2 cellular contexts compared by ENCODE assay signal in the genomic region with DNA sequence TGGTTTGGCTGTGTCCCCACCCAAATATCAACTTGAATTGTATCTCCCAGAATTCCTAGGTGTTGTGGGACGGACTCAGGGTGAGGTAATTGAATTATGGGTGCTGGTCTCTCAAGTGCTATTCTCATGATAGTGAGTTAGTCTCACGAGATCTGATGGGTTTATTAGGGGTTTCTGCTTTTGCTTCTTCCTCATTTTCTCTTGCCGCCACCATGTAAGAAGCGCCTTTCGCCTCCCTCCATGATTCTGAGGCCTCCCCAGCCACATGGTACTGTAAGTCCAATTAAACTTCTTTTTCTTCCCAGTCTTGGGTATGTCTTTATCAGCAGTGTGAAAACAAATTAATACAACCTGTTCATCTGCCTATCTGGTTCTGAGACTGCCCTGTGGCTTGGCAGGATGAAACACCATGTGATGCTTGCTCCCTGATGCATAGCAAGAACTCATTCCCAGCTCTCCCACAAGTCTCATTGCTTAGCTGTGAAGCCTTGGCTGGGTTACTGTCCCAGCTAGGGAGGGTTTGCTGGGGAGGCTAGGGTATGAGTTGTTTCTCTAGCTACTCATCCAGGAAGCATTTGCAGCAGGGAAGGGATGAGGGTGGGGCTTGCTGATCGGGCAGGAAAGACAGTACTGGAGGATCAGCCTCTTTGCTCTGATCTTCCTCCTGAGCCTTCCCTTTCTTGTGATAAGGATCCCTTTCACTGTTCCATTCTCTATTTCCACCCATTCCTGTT.
TF ChIP-seq lines count a peak whose summit lies in the region.

No MANE protein-coding gene starts in this region.

TF ChIP-seq in HepG2, 621 proteins besides CTCF, POLR2A, EP300 and RAD21:
- no peak for TF ChIP-seq CREB1 (IDR thresholded peaks at IDR 0.05)
- no peak for TF ChIP-seq CREB1 (CRISPR knock-in tag; IDR thresholded peaks at IDR 0.05)
- no peak for TF ChIP-seq ZNF7 (CRISPR knock-in tag; IDR thresholded peaks at IDR 0.05)
- TF ChIP-seq TRIM22 (IDR thresholded peaks at IDR 0.05), result no peak
- TF ChIP-seq ZSCAN9 (CRISPR knock-in tag; IDR thresholded peaks at IDR 0.05; ENCODE audit: borderline replicate concordance), result no peak

TF ChIP-seq in GM12878, 131 proteins besides CTCF, POLR2A, EP300 and RAD21:
- TF ChIP-seq HDAC2 (IDR thresholded peaks at IDR 0.05) (no peak), IKZF1 (conservative IDR thresholded peaks at IDR 0.05) (0 out of 2 replicates have a peak, but pooled peaks have one; percentile 11), USF1 (IDR thresholded peaks at IDR 0.05; ENCODE audit: borderline replicate concordance, extremely low read length, insufficient read depth, low read depth, low read length) (peak; percentile 6), MXI1 (IDR thresholded peaks at IDR 0.05; ENCODE audit: low read depth, low read length) (no peak)
- TF ChIP-seq, protein P1, sequence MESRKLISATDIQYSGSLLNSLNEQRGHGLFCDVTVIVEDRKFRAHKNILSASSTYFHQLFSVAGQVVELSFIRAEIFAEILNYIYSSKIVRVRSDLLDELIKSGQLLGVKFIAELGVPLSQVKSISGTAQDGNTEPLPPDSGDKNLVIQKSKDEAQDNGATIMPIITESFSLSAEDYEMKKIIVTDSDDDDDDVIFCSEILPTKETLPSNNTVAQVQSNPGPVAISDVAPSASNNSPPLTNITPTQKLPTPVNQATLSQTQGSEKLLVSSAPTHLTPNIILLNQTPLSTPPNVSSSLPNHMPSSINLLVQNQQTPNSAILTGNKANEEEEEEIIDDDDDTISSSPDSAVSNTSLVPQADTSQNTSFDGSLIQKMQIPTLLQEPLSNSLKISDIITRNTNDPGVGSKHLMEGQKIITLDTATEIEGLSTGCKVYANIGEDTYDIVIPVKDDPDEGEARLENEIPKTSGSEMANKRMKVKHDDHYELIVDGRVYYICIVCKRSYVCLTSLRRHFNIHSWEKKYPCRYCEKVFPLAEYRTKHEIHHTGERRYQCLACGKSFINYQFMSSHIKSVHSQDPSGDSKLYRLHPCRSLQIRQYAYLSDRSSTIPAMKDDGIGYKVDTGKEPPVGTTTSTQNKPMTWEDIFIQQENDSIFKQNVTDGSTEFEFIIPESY (IDR thresholded peaks at IDR 0.05), result peak; percentile 65; the same call in 1 of the 2 replicates
TF ChIP-seq in GM12878: peak in this region for 3.
